Comparison of ENCODE assay signal across 10 cellular contexts in the genomic region with DNA sequence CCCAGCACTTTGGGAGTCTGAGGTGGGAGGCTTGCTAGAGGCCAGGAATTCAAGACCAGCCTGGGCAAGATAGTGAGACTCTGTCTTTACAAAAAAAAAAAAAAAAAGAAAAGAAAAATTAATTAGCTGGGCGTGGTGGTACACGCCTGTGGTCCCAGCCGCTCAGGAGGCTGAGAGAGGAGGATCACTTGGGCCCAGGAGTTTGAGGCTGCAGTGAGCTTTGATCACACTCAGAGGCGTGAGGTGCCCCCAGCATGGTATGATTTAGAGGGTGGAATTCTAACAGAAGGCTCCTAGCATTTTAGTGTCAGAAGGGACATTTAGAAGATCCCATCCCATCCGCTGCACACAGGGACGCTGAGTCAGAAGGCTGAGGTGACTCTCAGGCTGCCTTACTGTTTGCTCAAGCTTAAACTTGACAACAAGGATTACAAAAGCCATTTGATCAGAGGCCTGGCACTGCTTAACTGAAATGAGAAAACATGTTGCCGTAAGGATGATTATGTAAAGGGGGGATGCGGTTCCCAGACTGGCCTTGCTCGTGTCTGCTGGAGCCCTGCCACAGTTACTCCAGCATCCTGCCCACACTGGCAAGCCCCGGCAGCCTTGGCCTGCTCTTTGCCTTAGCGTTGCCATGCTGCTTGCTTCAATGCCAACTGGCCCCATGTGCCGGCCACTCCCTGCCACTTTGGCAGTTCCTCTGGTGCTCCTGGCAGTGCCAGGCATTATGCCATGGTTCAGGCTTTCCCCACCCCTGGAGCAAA. TPM values are rescaled to one million over a fixed set of nuclear protein-coding genes. Genes with fewer than 3 reads are reported as not detected.
DNase-seq lines count a peak whose midpoint lies in the region; ATAC-seq, FAIRE-seq and TF ChIP-seq lines count a peak whose summit lies in the region.
"Had no signal": no experiment of that assay in that cellular context is flagged by ENCODE, and none has a peak within 500 bp of the region (broad histone marks: within the 10 kb centered on the region; RNA-seq: fewer than 3 reads in every experiment).

No MANE protein-coding gene starts in this region.

- no peak overlapping the region for H4K5ac ChIP-seq in H9 (ENCODE audit: insufficient read length, low read depth, low read length)

- H3K4me3 ChIP-seq in GM23338 (no peak overlapping the region), small intestine (ENCODE audit: low read depth in 1 of 2, low read length in 2 of 2) (no peak overlapping the region)

- no peak overlapping the region for H3K23ac ChIP-seq in H9 (ENCODE audit: insufficient read length, low read depth, low read length)

- no peaks in the 10 kb centered on the region for H3K9me2 ChIP-seq in GM23338 (ENCODE audit: insufficient read depth)

- no peak overlapping the region for H2BK15ac ChIP-seq in H9 (ENCODE audit: low read depth, low read length)

- H2BK5ac ChIP-seq in H9 (ENCODE audit: insufficient read length, low read length) = no peak overlapping the region

- no peaks in the 10 kb centered on the region for H4K20me1 ChIP-seq in GM23338 (replicated peaks; ENCODE audit: insufficient read depth)
- no peaks in the 10 kb centered on the region for H4K20me1 ChIP-seq in H9 (ENCODE audit: control insufficient read depth, insufficient read depth, insufficient read length)

- H3K27ac ChIP-seq in GM23338 (ENCODE audit: low read depth) (no peak overlapping the region), small intestine (ENCODE audit: low read depth in 1 of 2, low read length in 1 of 2) (no peak overlapping the region), H9 (ENCODE audit: insufficient read length, low read depth, low read length) (no peak overlapping the region)

- H3K4me1 Mint-ChIP-seq in GM23338 (peaks cover 23% of the 10 kb centered on the region), H9 (peaks cover 16% of the 10 kb centered on the region in 2 experiments)

- ATAC-seq in esophagus mucosa = peak; percentile 84
- ATAC-seq in GM23338 = no peak
- no peak for ATAC-seq in GM19328 (IDR thresholded peaks at IDR 0.05; ENCODE audit: unreplicated experiment)

- H3K36me3 ChIP-seq in GM23338 (ENCODE audit: insufficient read depth) (no peaks in the 10 kb centered on the region; the same call in 1 of the 2 replicates), small intestine (ENCODE audit: control insufficient read depth in 2 of 2, insufficient read depth in 2 of 2, low read length in 2 of 2) (no peaks in the 10 kb centered on the region)

- no peaks in the 10 kb centered on the region for H3K27me3 ChIP-seq in GM23338 (ENCODE audit: insufficient read depth)
- H3K27me3 ChIP-seq in small intestine (ENCODE audit: control insufficient read depth in 2 of 2, insufficient read depth in 2 of 2, low read length in 2 of 2) = no peaks in the 10 kb centered on the region
- no peaks in the 10 kb centered on the region for H3K27me3 ChIP-seq in H9 (ENCODE audit: insufficient read depth, low read length)

- no peak overlapping the region for H2BK20ac ChIP-seq in H9 (ENCODE audit: low read depth, low read length, poor library complexity, severe bottlenecking)

- H3K79me1 ChIP-seq in H9 (ENCODE audit: insufficient read depth, low read depth, low read length, poor library complexity, severe bottlenecking) = no peaks in the 10 kb centered on the region

- H3K36me3 Mint-ChIP-seq in GM23338 (ENCODE audit: low read depth) (no peaks in the 10 kb centered on the region), H9 (ENCODE audit: insufficient read depth in 1 of 3, low read depth in 3 of 3) (no peaks in the 10 kb centered on the region)
- H3K36me3 Mint-ChIP-seq: IgD-negative memory B cell had no signal

- H3K9me3 ChIP-seq in small intestine (ENCODE audit: control insufficient read depth, low read depth) (no peaks in the 10 kb centered on the region), H9 (ENCODE audit: control insufficient read depth, low read depth, low read length) (no peaks in the 10 kb centered on the region)

- H3K56ac ChIP-seq in H9 (ENCODE audit: insufficient read length, low read depth, low read length) = no peak overlapping the region

- no peak overlapping the region for H3K14ac ChIP-seq in H9 (ENCODE audit: insufficient read depth, low read length)

- WGBS in small intestine, 3 donors = 74 to 80% (median 75%) methylated on average over 12 of the region's 12 CpGs
- WGBS in H9 (ENCODE audit: extremely low coverage, insufficient read length, low lambda C conversion rate) = no CpG with 5 or more reads among the region's 12 CpGs

- no peak overlapping the region for H4K8ac ChIP-seq in H9 (replicated peaks; ENCODE audit: insufficient read length, low read depth, low read length)

- H3K4ac ChIP-seq in H9 (ENCODE audit: low read depth, low read length) = no peak overlapping the region

- H3T11ph ChIP-seq in H9 (ENCODE audit: low read length) = no peak overlapping the region

- H3K9me3 Mint-ChIP-seq in GM23338 (no peaks in the 10 kb centered on the region; the same call in 2 of the 3 replicates), H9 (no peaks in the 10 kb centered on the region)
- H3K9me3 Mint-ChIP-seq: IgD-negative memory B cell had no signal

- no peak overlapping the region for H3K27ac Mint-ChIP-seq in GM23338
- no peak overlapping the region for H3K27ac Mint-ChIP-seq in H9

- H3K18ac ChIP-seq in H9 (ENCODE audit: insufficient read length, low read depth, low read length) = no peak overlapping the region

- H2BK12ac ChIP-seq in H9 (ENCODE audit: insufficient read length, low read depth, low read length) = no peak overlapping the region

- DNase-seq in AML-193 (lab: John Stamatoyannopoulos, UW) (peak; percentile 62 to 79), NCI-H446 treated with DMSO at 0.1 percent for 48 hours (lab: John Stamatoyannopoulos, UW) (peak; percentile 89), occipital lobe (lab: John Stamatoyannopoulos, UW) (peak; percentile 60), GM23338 (ENCODE audit: low spot score) (no peak), small intestine (no peak), H9 (no peak)

- FAIRE-seq in small intestine (lab: Jason Lieb, UNC) = no peak

- H2BK120ac ChIP-seq in H9 (ENCODE audit: low read depth, low read length, poor library complexity, severe bottlenecking) = no peak overlapping the region

- H3K27me3 Mint-ChIP-seq in GM23338 (ENCODE audit: insufficient read depth, low read depth, poor library complexity) (peaks cover 14% of the 10 kb centered on the region), H9 (ENCODE audit: low read depth) (no peaks in the 10 kb centered on the region; the same call in none of the 2 replicates)
- H3K27me3 Mint-ChIP-seq: IgD-negative memory B cell had no signal

- H3F3A ChIP-seq in GM23338 (replicated peaks; ENCODE audit: low read depth) = no peaks in the 10 kb centered on the region

- H2AFZ ChIP-seq in GM23338 (no peak overlapping the region), H9 (ENCODE audit: low read length) (no peak overlapping the region)

- TF ChIP-seq CTCF in GM23338 (conservative IDR thresholded peaks at IDR 0.05; ENCODE audit: low read depth in 2 of 2) (no peak), H9 (conservative IDR thresholded peaks at IDR 0.05) (no peak)

- H3K4me3 Mint-ChIP-seq in GM23338 (no peak overlapping the region), H9 (no peak overlapping the region)
- H3K4me3 Mint-ChIP-seq: T-helper 1 cell treated with Interleukin-12 subunit alpha and Interleukin-12 subunit beta and Interleukin-4 antibody, amounts not matched to agents 30 μg/mL and 1 μg/mL, for 36 hours had no signal

- no peaks in the 10 kb centered on the region for H3K23me2 ChIP-seq in H9 (ENCODE audit: insufficient read length, low read depth, low read length, poor library complexity, severe bottlenecking)

- H3K79me2 ChIP-seq in GM23338 (replicated peaks; ENCODE audit: insufficient read depth) (no peaks in the 10 kb centered on the region), H9 (ENCODE audit: insufficient read depth, low read length) (no peaks in the 10 kb centered on the region)

- no peak overlapping the region for H2AK5ac ChIP-seq in H9 (ENCODE audit: insufficient read length, low read length)

- H4K91ac ChIP-seq in H9 (ENCODE audit: insufficient read length, low read depth, low read length) = no peak overlapping the region

- H3K4me2 ChIP-seq in GM23338 (no peak overlapping the region), H9 (ENCODE audit: insufficient read depth, insufficient read length, low read length) (no peak overlapping the region)

- no peak overlapping the region for H3K9ac ChIP-seq in H9 (ENCODE audit: extremely low read depth, insufficient read length, low read length)

- H3K4me1 ChIP-seq in GM23338 (ENCODE audit: insufficient read depth) (peaks cover 20% of the 10 kb centered on the region), small intestine (ENCODE audit: control insufficient read depth in 2 of 2, insufficient read depth in 1 of 2, low read depth in 1 of 2, low read length in 1 of 2) (no peaks in the 10 kb centered on the region), H9 (ENCODE audit: insufficient read depth, low read length) (no peaks in the 10 kb centered on the region)

TF ChIP-seq in GM23338, 12 proteins besides CTCF, POLR2A, EP300 and RAD21 (continues in another document):
- TF ChIP-seq ZNF331 (CRISPR knock-in tag; IDR thresholded peaks at IDR 0.05; ENCODE audit: low read depth) = no peak

RNA-seq across cellular contexts. Expression of gene SLC1A4, which starts 45.6 kb away (rescaled TPM):
- total RNA-seq in esophagus mucosa (12.6 TPM), occipital lobe (57.9 TPM), H9 (2021) (1.1 and 1.9 TPM in 2 replicates)
- total RNA-seq in GM23338 (2014; rRNA removed; shearing (Covaris generic)) = 2.2 and 2.7 TPM in 2 replicates
- polyA plus RNA-seq in GM23338 (2016; fragmentation: Nextera tagmentation; extraction: Ambion mirVana) (1.3 TPM in 2 replicates), small intestine (10 to 100 TPM in 1 of 3 donors, 1 to 10 TPM in 1, under 1 TPM in 1; 0.67 to 18.7 (median 2.2) TPM)

Comparison
In these comparisons a context has a peak if more than half of its experiments do, and no peak if none do; other contexts are left out.
1. DNase-seq: peak in AML-193 (2 of 2), NCI-H446 treated with DMSO at 0.1 percent for 48 hours (single experiment) and occipital lobe (single experiment); none in GM23338 (single experiment), small intestine (single experiment) and H9 (single experiment).